In genomic region chr19:51784922-51785690, GRCh38 we compare ENCODE assay signal across 8 cellular contexts. TPM values are rescaled to one million over a fixed set of nuclear protein-coding genes. Genes with fewer than 3 reads are reported as not detected.
DNase-seq lines count a peak whose midpoint lies in the region; ATAC-seq and TF ChIP-seq lines count a peak whose summit lies in the region.

No MANE protein-coding gene starts in this region.

- H3K36me3 ChIP-seq in stomach, result no peaks in the 10 kb centered on the region

- DNase-seq in GM03348 (ENCODE audit: low spot score), result peak; percentile 71
- peak; percentile 37 for DNase-seq in SW480 (ENCODE audit: low spot score)
- peak; percentile 35 for DNase-seq in fibroblast of gingiva (ENCODE audit: low read depth)
- DNase-seq in stimulated activated CD4-positive, alpha-beta T cell treated with anti-CD3 and anti-CD28 coated beads, Interleukin-12 subunit alpha, Interleukin-12 subunit beta, amount 100 ng/mL, for 24 hours (ENCODE audit: low read depth in 2 of 2), result peak; percentile 33 to 34
- no peak for DNase-seq in stomach
- DNase-seq in NCI-H2171 (lab: John Stamatoyannopoulos, UW), result no peak
- no peak for DNase-seq in HuH-7 (ENCODE audit: low spot score)

- H3K9me3 ChIP-seq in stomach, result peaks cover 0 to 6% (median 2%) of the 10 kb centered on the region in 4 donors

- intact Hi-C loops in stomach (cut with DNase I; ENCODE audit: low total_unique reads), result no loop called here

- no peak for TF ChIP-seq CTCF in stomach (IDR thresholded peaks at IDR 0.05)

- WGBS in stomach, 5 donors, result 59 to 77% (median 62%) methylated on average over 6 of the region's 6 CpGs

- no peak for TF ChIP-seq POLR2A in stomach (IDR thresholded peaks at IDR 0.05)

- H3K27me3 ChIP-seq in stomach, result peaks cover 0 to 37% (median 0%) of the 10 kb centered on the region in 3 donors

- peak overlapping the region in 2 of 5 donors; percentile 30 to 31 for H3K27ac ChIP-seq in stomach

- H3K4me1 ChIP-seq in stomach, result no peaks in the 10 kb centered on the region

- ATAC-seq in GM21423 (IDR thresholded peaks at IDR 0.05; ENCODE audit: unreplicated experiment), result no peak

- no peak for TF ChIP-seq EP300 in stomach (IDR thresholded peaks at IDR 0.05)

- H3K4me3 ChIP-seq in stomach, result no peak overlapping the region

RNA-seq across cellular contexts. Expression of gene FPR3, which starts 9.9 kb away (rescaled TPM):
- 1 to 10 TPM in 3 of 5 donors, not detected in 2; 1.6 to 7.0 (median 3.1) TPM for total RNA-seq in stomach
- polyA plus RNA-seq in stomach, result 1 to 10 TPM in 2 of 3 donors, under 1 TPM in 1; 0.58 to 2.7 (median 2.3) TPM

RNA-seq across cellular contexts. Expression of gene FPR2, which starts 24.1 kb away (rescaled TPM):
- total RNA-seq in stomach, result 1 to 10 TPM in 2 of 5 donors, under 1 TPM in 1, not detected in 2; 0.58 to 1.7 (median 1.3) TPM
- 1 to 10 TPM in 2 of 3 donors, under 1 TPM in 1; 0.48 to 2.9 (median 1.4) TPM for polyA plus RNA-seq in stomach

RNA-seq across cellular contexts. Expression of gene FPR1, which starts 33.4 kb away (rescaled TPM):
- 10 to 100 TPM in 1 of 5 donors, 1 to 10 TPM in 3, not detected in 1; 7.0 to 10.5 (median 8.5) TPM for total RNA-seq in stomach
- polyA plus RNA-seq in stomach, result 1 to 10 TPM; 1.7 to 7.5 (median 1.8) TPM

Comparison
In these comparisons a context has a peak if more than half of its experiments do, and no peak if none do; other contexts are left out.
1. DNase-seq: peak in GM03348 (single experiment), SW480 (single experiment), fibroblast of gingiva (single experiment) and stimulated activated CD4-positive, alpha-beta T cell treated with anti-CD3 and anti-CD28 coated beads, Interleukin-12 subunit alpha, Interleukin-12 subunit beta, amount 100 ng/mL, for 24 hours (2 of 2); none in stomach (single experiment), NCI-H2171 (single experiment) and HuH-7 (single experiment).